ENCODE assay signal across 9 cellular contexts in genomic region chr1:61782771-61783170, GRCh38. TPM values are rescaled to one million over a fixed set of nuclear protein-coding genes. Genes with fewer than 3 reads are reported as not detected.
DNase-seq lines count a peak whose midpoint lies in the region; ATAC-seq, FAIRE-seq and TF ChIP-seq lines count a peak whose summit lies in the region.
"Had no signal": no experiment of that assay in that cellular context is flagged by ENCODE, and none has a peak within 500 bp of the region (broad histone marks: within the 10 kb centered on the region; RNA-seq: fewer than 3 reads in every experiment).

No MANE protein-coding gene starts in this region.

- peaks cover 7 to 10% of the 10 kb centered on the region in 2 donors for H3K4me1 ChIP-seq in thoracic aorta (ENCODE audit: control insufficient read depth in 1 of 2, low read depth in 2 of 2)

- peak overlapping the region; percentile 37 to 42 for H3K27ac ChIP-seq in thoracic aorta

- H3K9me3 ChIP-seq in thoracic aorta, result no peaks in the 10 kb centered on the region

- ATAC-seq in GM21717 (IDR thresholded peaks at IDR 0.05; ENCODE audit: unreplicated experiment) (peak; percentile 87), thoracic aorta (ENCODE audit: insufficient number of reproducible peaks, low FRiP score, low read depth) (no peak)

- no peak overlapping the region for H3K4me3 ChIP-seq in thoracic aorta

- H3K36me3 ChIP-seq in thoracic aorta, result peaks cover 3% of the 10 kb centered on the region

- no peak for FAIRE-seq in GM12891 (lab: Jason Lieb, UNC)
- FAIRE-seq: H1 had no signal

- no peak for TF ChIP-seq CTCF in thoracic aorta (IDR thresholded peaks at IDR 0.05)

- H3K27me3 ChIP-seq in thoracic aorta (replicated peaks; ENCODE audit: insufficient read depth), result no peaks in the 10 kb centered on the region

- DNase-seq in SW480 (ENCODE audit: low spot score) (peak; percentile 95), thoracic aorta (ENCODE audit: low spot score) (no peak), iPS-NIHi11 (ENCODE audit: low spot score) (no peak), AML-193 (lab: John Stamatoyannopoulos, UW) (no peak), GM12891 (ENCODE audit: insufficient read length, low spot score) (no peak)
- DNase-seq in activated naive CD8-positive, alpha-beta T cell treated with anti-CD3 and anti-CD28 coated beads, Interleukin-2, amount 50 U/mL, for 16 hours (ENCODE audit: low read depth, low spot score), result peak; percentile 6
- DNase-seq: SIG-M5 had no signal

- TF ChIP-seq POLR2A in GM12891 (IDR thresholded peaks at IDR 0.05; ENCODE audit: low read depth, low read length), result no peak

TF ChIP-seq in GM12891, 5 proteins besides CTCF, POLR2A, EP300 and RAD21:
- TF ChIP-seq SPI1 (IDR thresholded peaks at IDR 0.05; ENCODE audit: low read depth, low read length) (no peak), PAX5 (IDR thresholded peaks at IDR 0.05; ENCODE audit: insufficient read depth, low read length, severe bottlenecking) (no peak), POLR2AphosphoS5 (IDR thresholded peaks at IDR 0.05; ENCODE audit: low read depth, low read length) (no peak), TAF1 (IDR thresholded peaks at IDR 0.05; ENCODE audit: low read depth, low read length) (no peak), POU2F2 (IDR thresholded peaks at IDR 0.05; ENCODE audit: low read depth, low read length) (no peak)
TF ChIP-seq in GM12891: peak in this region for 0.

RNA-seq across cellular contexts. Expression of gene PATJ, which starts 40.5 kb away (rescaled TPM):
- total RNA-seq in thoracic aorta, result 10 to 100 TPM; 47.8 to 64.5 TPM
- polyA plus RNA-seq in GM12891 (2012; ENCODE audit: low read depth, missing spikeins), result 2.4 TPM

RNA-seq across cellular contexts. Expression of gene TM2D1, which starts 57.8 kb away (rescaled TPM):
- total RNA-seq in thoracic aorta, result 100 to 1,000 TPM in 1 of 2 donors, 10 to 100 TPM in 1; 93.7 to 114 TPM
- polyA plus RNA-seq in GM12891 (2012; ENCODE audit: low read depth, missing spikeins), result 23.0 TPM

Comparison
In these comparisons a context has a peak if more than half of its experiments do, and no peak if none do; other contexts are left out.
1. DNase-seq: peak in SW480 (single experiment) and activated naive CD8-positive, alpha-beta T cell treated with anti-CD3 and anti-CD28 coated beads, Interleukin-2, amount 50 U/mL, for 16 hours (single experiment); none in thoracic aorta (single experiment), iPS-NIHi11 (single experiment), AML-193 (0 of 2) and GM12891 (single experiment).